18 cellular contexts compared by ENCODE assay signal in the genomic region with DNA sequence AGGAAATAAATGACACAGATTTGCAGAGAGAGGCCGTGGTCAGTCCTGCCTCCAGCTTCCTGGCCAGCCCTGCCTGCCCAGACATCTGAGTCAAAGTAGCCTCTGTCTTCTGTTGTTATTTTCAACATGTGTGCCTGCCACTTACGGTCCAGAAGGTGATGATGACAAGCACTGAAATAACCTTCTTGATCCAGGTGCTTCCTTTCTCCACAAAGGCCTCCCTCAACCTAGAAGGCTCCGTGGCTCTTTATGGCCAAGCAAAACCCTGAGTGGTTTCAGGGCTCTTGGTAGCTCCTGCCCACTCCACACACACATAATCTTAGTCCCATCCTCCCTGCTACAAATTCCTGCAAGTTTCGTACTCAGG. TPM values are rescaled to one million over a fixed set of nuclear protein-coding genes. Genes with fewer than 3 reads are reported as not detected.
DNase-seq lines count a peak whose midpoint lies in the region; ATAC-seq and TF ChIP-seq lines count a peak whose summit lies in the region.
"Had no signal": no experiment of that assay in that cellular context is flagged by ENCODE, and none has a peak within 500 bp of the region (broad histone marks: within the 10 kb centered on the region; RNA-seq: fewer than 3 reads in every experiment).

No MANE protein-coding gene starts in this region.

- no peaks in the 10 kb centered on the region for H3K9me3 Mint-ChIP-seq in memory B cell
- no peaks in the 10 kb centered on the region for H3K9me3 Mint-ChIP-seq in activated T-cell treated with anti-CD3 and anti-CD28 coated beads, Interleukin-2, amount 50 U/mL, for 24 hours
- H3K9me3 Mint-ChIP-seq: neural crest cell had no signal

- peaks cover 19% of the 10 kb centered on the region for H3K4me1 Mint-ChIP-seq in memory B cell
- peaks cover 5% of the 10 kb centered on the region for H3K4me1 Mint-ChIP-seq in activated T-cell treated with anti-CD3 and anti-CD28 coated beads, Interleukin-2, amount 50 U/mL, for 24 hours (ENCODE audit: low read depth)

- H3K27me3 Mint-ChIP-seq in memory B cell, result peaks cover 21% of the 10 kb centered on the region
- H3K27me3 Mint-ChIP-seq in activated T-cell treated with anti-CD3 and anti-CD28 coated beads, Interleukin-2, amount 50 U/mL, for 24 hours, result peaks cover 15% of the 10 kb centered on the region

- H3K4me2 ChIP-seq in OCI-LY3 (ENCODE audit: low read length), result peak overlapping the region; percentile 83

- H3K4me1 ChIP-seq in OCI-LY3 (ENCODE audit: low read length), result peaks cover 4% of the 10 kb centered on the region
- peaks cover 4% of the 10 kb centered on the region for H3K4me1 ChIP-seq in upper lobe of right lung
- H3K4me1 ChIP-seq: BE2C, psoas muscle had no signal

- ATAC-seq in GM18907 (IDR thresholded peaks at IDR 0.05; ENCODE audit: unreplicated experiment), result peak; percentile 5
- ATAC-seq in HG02798 (IDR thresholded peaks at IDR 0.05; ENCODE audit: poor library complexity, unreplicated experiment), result peak; percentile 9
- peak; percentile 15 for ATAC-seq in memory B cell (ENCODE audit: low read depth)
- no peak for ATAC-seq in upper lobe of right lung

- TF ChIP-seq CTCF in OCI-LY3 (IDR thresholded peaks at IDR 0.05; ENCODE audit: low read depth, low read length) (no peak), upper lobe of right lung (IDR thresholded peaks at IDR 0.05) (no peak)

- peak overlapping the region; percentile 82 for H3K4me3 Mint-ChIP-seq in memory B cell
- H3K4me3 Mint-ChIP-seq in activated T-cell treated with anti-CD3 and anti-CD28 coated beads, Interleukin-2, amount 50 U/mL, for 24 hours, result no peak overlapping the region

- no peaks in the 10 kb centered on the region for H3K36me3 Mint-ChIP-seq in memory B cell
- H3K36me3 Mint-ChIP-seq in activated T-cell treated with anti-CD3 and anti-CD28 coated beads, Interleukin-2, amount 50 U/mL, for 24 hours (ENCODE audit: low read depth), result no peaks in the 10 kb centered on the region

- no peaks in the 10 kb centered on the region for H4K20me1 ChIP-seq in OCI-LY3 (ENCODE audit: insufficient read depth, low read length)

- H3K9me3 ChIP-seq in OCI-LY3 (ENCODE audit: insufficient read depth, low read length) (no peaks in the 10 kb centered on the region), upper lobe of right lung (no peaks in the 10 kb centered on the region)
- H3K9me3 ChIP-seq: BE2C, heart left ventricle, MG63, psoas muscle had no signal

- H3K9ac ChIP-seq in OCI-LY3 (ENCODE audit: low read length), result no peak overlapping the region

- H3K27ac ChIP-seq in OCI-LY3 (ENCODE audit: low read length) (no peak overlapping the region), upper lobe of right lung (no peak overlapping the region)
- H3K27ac ChIP-seq: heart left ventricle, psoas muscle had no signal

- no peaks in the 10 kb centered on the region for H3K36me3 ChIP-seq in OCI-LY3 (replicated peaks; ENCODE audit: low read depth, low read length)
- no peaks in the 10 kb centered on the region for H3K36me3 ChIP-seq in upper lobe of right lung
- H3K36me3 ChIP-seq: BE2C, heart left ventricle, MG63 had no signal

- no peaks in the 10 kb centered on the region for H3K27me3 ChIP-seq in OCI-LY3 (ENCODE audit: low read depth, low read length)
- H3K27me3 ChIP-seq in upper lobe of right lung, result no peaks in the 10 kb centered on the region
- H3K27me3 ChIP-seq: BE2C had no signal

- intact Hi-C loops in upper lobe of right lung (cut with DNase I), result no loop called here

- H3K79me2 ChIP-seq in OCI-LY3 (ENCODE audit: low read length), result no peaks in the 10 kb centered on the region

- DNase-seq in memory B cell (ENCODE audit: low spot score in 2 of 2) (no peak), NCI-H2171 treated with DMSO at 0.1 percent for 48 hours (lab: John Stamatoyannopoulos, UW) (no peak), upper lobe of right lung (no peak)
- no peak for DNase-seq in activated T-cell treated with anti-CD3 and anti-CD28 coated beads, Interleukin-2, amount 50 U/mL, for 24 hours
- DNase-seq: activated CD4-positive, alpha-beta T cell treated with anti-CD3 and anti-CD28 coated beads, Interleukin-2, amount 50 U/mL, for 4 hours; activated T-cell treated with anti-CD3 and anti-CD28 coated beads for 4 hours had no signal

- no peak overlapping the region for H3K27ac Mint-ChIP-seq in memory B cell
- H3K27ac Mint-ChIP-seq in activated T-cell treated with anti-CD3 and anti-CD28 coated beads, Interleukin-2, amount 50 U/mL, for 24 hours, result no peak overlapping the region

- H2AFZ ChIP-seq in OCI-LY3 (ENCODE audit: low read depth, low read length), result no peak overlapping the region

- H3K4me3 ChIP-seq in OCI-LY3 (ENCODE audit: low read length), result peak overlapping the region; percentile 72; the same call in 1 of the 2 replicates
- no peak overlapping the region for H3K4me3 ChIP-seq in upper lobe of right lung
- H3K4me3 ChIP-seq: psoas muscle had no signal

RNA-seq across cellular contexts. Expression of gene SLC6A19, which starts 34.1 kb away (rescaled TPM):
- total RNA-seq in upper lobe of right lung, result not detected
- total RNA-seq: heart left ventricle; neural crest cell; psoas muscle; T-helper 1 cell treated with Interleukin-12 subunit alpha and Interleukin-12 subunit beta and Interleukin-4 antibody, amounts not matched to agents 30 ng/mL and 1 ng/mL, for 36 hours had no signal

RNA-seq across cellular contexts. Expression of gene SLC12A7, which starts 55.5 kb away (rescaled TPM):
- 49.6 TPM for total RNA-seq in upper lobe of right lung

RNA-seq across cellular contexts. Expression of gene SLC6A18, which starts 57.8 kb away (rescaled TPM):
- not detected for total RNA-seq in upper lobe of right lung
- total RNA-seq: aorta; cerebellum; heart left ventricle; neural crest cell; psoas muscle; T-helper 1 cell treated with Interleukin-12 subunit alpha and Interleukin-12 subunit beta and Interleukin-4 antibody, amounts not matched to agents 30 ng/mL and 1 ng/mL, for 36 hours; temporal lobe had no signal
